In the genomic region with DNA sequence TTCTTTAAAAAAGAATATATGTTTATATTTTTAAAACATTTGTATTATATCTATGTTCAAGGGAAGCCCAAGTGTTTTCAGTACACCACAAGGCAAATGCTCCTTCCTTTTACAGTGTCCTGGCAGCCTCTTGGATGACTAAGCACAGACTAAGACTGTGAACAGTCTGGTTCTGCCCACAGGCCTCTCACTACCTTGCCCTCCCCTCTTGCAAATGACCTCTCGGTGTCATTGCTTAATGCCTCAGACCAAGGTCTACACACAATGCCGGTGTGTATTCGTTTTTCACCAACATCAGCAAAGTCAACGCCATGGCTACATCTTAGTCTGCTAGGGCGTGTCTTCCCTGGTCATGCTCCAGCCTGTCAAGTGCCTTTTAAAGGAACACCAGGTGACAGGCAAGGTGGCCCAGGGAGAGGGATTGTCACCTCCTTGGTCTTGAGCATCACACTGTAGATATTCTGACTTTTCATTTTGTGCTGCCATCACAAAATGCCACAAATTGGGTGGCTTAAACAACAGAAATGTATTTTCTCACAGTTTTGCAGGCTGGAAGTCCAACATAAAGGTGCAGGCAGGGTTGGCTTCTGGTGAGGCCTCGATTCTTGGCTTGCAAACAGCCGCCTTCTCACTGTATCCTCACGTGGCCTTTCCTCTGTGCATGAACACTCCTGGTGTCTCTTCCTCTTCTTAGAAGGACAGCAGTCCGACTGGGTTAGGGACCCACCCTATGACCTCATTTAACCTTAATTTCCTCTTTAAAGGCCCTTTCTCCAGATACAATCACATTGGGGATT, we compare ENCODE assay signal across 12 cellular contexts.
DNase-seq lines count a peak whose midpoint lies in the region; ATAC-seq and TF ChIP-seq lines count a peak whose summit lies in the region.
"Had no signal": no experiment of that assay in that cellular context is flagged by ENCODE, and none has a peak within 500 bp of the region (broad histone marks: within the 10 kb centered on the region; RNA-seq: fewer than 3 reads in every experiment).

No MANE protein-coding gene starts in this region.

- intact Hi-C loops in left ventricle myocardium superior (cut with micrococcal nuclease): no loop called here

- ATAC-seq in GM19035 (IDR thresholded peaks at IDR 0.05; ENCODE audit: unreplicated experiment) (no peak), GM21737 (IDR thresholded peaks at IDR 0.05; ENCODE audit: unreplicated experiment) (no peak), left ventricle myocardium superior (no peak)

- DNase-seq in Daoy (ENCODE audit: low read depth): peak; percentile 77
- peak; percentile 79 for DNase-seq in LHCN-M2 (ENCODE audit: low read depth)
- DNase-seq in cardiac fibroblast (ENCODE audit: low read depth in 2 of 2): peak; percentile 69 to 90
- DNase-seq in myocyte (ENCODE audit: low read depth): peak; percentile 68
- DNase-seq in NCI-H510A treated with DMSO at 0.1 percent for 48 hours (lab: John Stamatoyannopoulos, UW): no peak
- DNase-seq in left ventricle myocardium superior: no peak
- DNase-seq: DND-41; MM.1S; stimulated activated CD4-positive, alpha-beta T cell treated with anti-CD3 and anti-CD28 coated beads, Interleukin-12 subunit alpha, Interleukin-12 subunit beta, amount 100 ng/mL, for 4 hours; T1000 had no signal

- TF ChIP-seq CTCF in cardiac fibroblast (IDR thresholded peaks at IDR 0.05; ENCODE audit: low read depth, low read length): no peak

- H3K4me3 ChIP-seq in cardiac fibroblast (replicated peaks in 1 of 2; ENCODE audit: low read depth in 2 of 2, low read length in 2 of 2): no peak overlapping the region

Comparison
In these comparisons a context has a peak if more than half of its experiments do, and no peak if none do; other contexts are left out.
1. DNase-seq: peak in Daoy (single experiment), LHCN-M2 (single experiment), cardiac fibroblast (2 of 2) and myocyte (single experiment); none in NCI-H510A treated with DMSO at 0.1 percent for 48 hours (single experiment) and left ventricle myocardium superior (single experiment).